In genomic region chr15:67122816-67123215, GRCh38 we compare ENCODE assay signal across 7 cellular contexts. TPM values are rescaled to one million over a fixed set of nuclear protein-coding genes. Genes with fewer than 3 reads are reported as not detected.
DNase-seq lines count a peak whose midpoint lies in the region; ATAC-seq and TF ChIP-seq lines count a peak whose summit lies in the region.
"Not testable (repeated sequence)": the region's sequence is repeated elsewhere in the genome, so short reads cannot be mapped to it uniquely, and the experiment has no call there.

No MANE protein-coding gene starts in this region.

- H3K36me3 ChIP-seq in CD8-positive, alpha-beta memory T cell (ENCODE audit: insufficient read depth, low read length); heart right ventricle: not testable (repeated sequence)
- H3K36me3 ChIP-seq in SJSA1 (peaks cover 11% of the 10 kb centered on the region), osteoblast (ENCODE audit: insufficient read depth, low read length) (peaks cover 46% of the 10 kb centered on the region)

- H2AFZ ChIP-seq in osteoblast (ENCODE audit: low read length), result not testable (repeated sequence)

- H3K9me3 ChIP-seq in CD8-positive, alpha-beta memory T cell (ENCODE audit: low read length); SJSA1 (replicated peaks); heart right ventricle; osteoblast (ENCODE audit: low read depth, low read length): not testable (repeated sequence)

- H3K79me2 ChIP-seq in osteoblast (ENCODE audit: insufficient read depth, low read length), result peaks cover 93% of the 10 kb centered on the region

- H3K4me3 Mint-ChIP-seq in CD8-positive, alpha-beta memory T cell, result peak overlapping the region in 2 of 7 donors; percentile 12 to 28
- peak overlapping the region; percentile 57 for H3K4me3 Mint-ChIP-seq in activated T-helper 17 cell treated with anti-CD3 and anti-CD28 coated beads, Interleukin-2, amount 50 U/mL, for 72 hours
- not testable (repeated sequence) for H3K4me3 Mint-ChIP-seq in stimulated activated naive B cell treated with anti-CD40 and anti-IgM and Interleukin-4, amounts not matched to agents 10 μg/mL and 1 μg/mL and 100 μg/mL, for 72 hours

- H3K4me2 ChIP-seq in osteoblast (ENCODE audit: insufficient read depth, low read length), result not testable (repeated sequence)

- not testable (repeated sequence) for H4K20me1 ChIP-seq in osteoblast (ENCODE audit: insufficient read depth, low read length)

- TF ChIP-seq CTCF in coronary artery (IDR thresholded peaks at IDR 0.05); heart right ventricle (IDR thresholded peaks at IDR 0.05); osteoblast (IDR thresholded peaks at IDR 0.05; ENCODE audit: extremely low read depth, low read depth, low read length): not testable (repeated sequence)

- peaks cover 61% of the 10 kb centered on the region for H3K4me1 ChIP-seq in CD8-positive, alpha-beta memory T cell (ENCODE audit: insufficient read depth, low read length)
- H3K4me1 ChIP-seq in SJSA1 (replicated peaks), result peaks cover 88% of the 10 kb centered on the region
- H3K4me1 ChIP-seq in heart right ventricle, result peaks cover 28 to 98% (median 80%) of the 10 kb centered on the region in 9 donors
- peaks cover 91% of the 10 kb centered on the region for H3K4me1 ChIP-seq in osteoblast (ENCODE audit: insufficient read depth, low read length)

- not testable (repeated sequence) for H3K27me3 ChIP-seq in CD8-positive, alpha-beta memory T cell (ENCODE audit: insufficient read depth, low read length, poor library complexity, severe bottlenecking); SJSA1 (replicated peaks); heart right ventricle; osteoblast (ENCODE audit: insufficient read depth, low read length)

- H3K9me3 Mint-ChIP-seq in CD8-positive, alpha-beta memory T cell; activated T-helper 17 cell treated with anti-CD3 and anti-CD28 coated beads, Interleukin-2, amount 50 U/mL, for 72 hours; stimulated activated naive B cell treated with anti-CD40 and anti-IgM and Interleukin-4, amounts not matched to agents 10 μg/mL and 1 μg/mL and 100 μg/mL, for 72 hours: not testable (repeated sequence)

- CTCF ChIA-PET in CD8-positive, alpha-beta memory T cell (lab: Charles Lee), result interaction anchor here (1.3 to 4.5 kb wide), 4 partner anchors 10 to 56 kb away, joined by 3 to 15 read pairs (median 4); no protein-coding TSS in a partner anchor

- not testable (repeated sequence) for DNase-seq in CD8-positive, alpha-beta memory T cell; SJSA1 (ENCODE audit: low read depth in 1 of 2, low spot score in 2 of 2); coronary artery (ENCODE audit: low spot score); heart right ventricle; osteoblast (ENCODE audit: insufficient read length, low spot score, missing footprints); stimulated activated naive B cell treated with anti-CD40 and anti-IgM and Interleukin-4, amounts not matched to agents 10 μg/mL and 1 μg/mL and 100 μg/mL, for 72 hours

- 83 to 93% methylated on average over 5 of the region's 5 CpGs for WGBS in heart right ventricle, 2 donors

- not testable (repeated sequence) for ATAC-seq in activated T-helper 17 cell treated with anti-CD3 and anti-CD28 coated beads, Interleukin-2, amount 50 U/mL, for 72 hours (replicated peaks); heart right ventricle; stimulated activated naive B cell treated with anti-CD40 and anti-IgM and Interleukin-4, amounts not matched to agents 10 μg/mL and 1 μg/mL and 100 μg/mL, for 72 hours (replicated peaks)

- H3K4me1 Mint-ChIP-seq in CD8-positive, alpha-beta memory T cell, result peaks cover 84 to 98% (median 91%) of the 10 kb centered on the region in 3 donors
- peaks cover 57% of the 10 kb centered on the region for H3K4me1 Mint-ChIP-seq in activated T-helper 17 cell treated with anti-CD3 and anti-CD28 coated beads, Interleukin-2, amount 50 U/mL, for 72 hours
- H3K4me1 Mint-ChIP-seq in stimulated activated naive B cell treated with anti-CD40 and anti-IgM and Interleukin-4, amounts not matched to agents 10 μg/mL and 1 μg/mL and 100 μg/mL, for 72 hours, result peaks cover 69 to 91% of the 10 kb centered on the region in 2 donors

- POLR2A ChIA-PET in CD8-positive, alpha-beta memory T cell (lab: Charles Lee), result interaction anchor here (0.7 to 1.2 kb wide), 4 partner anchors 11 to 146 kb away, joined by 3 to 10 read pairs (median 4); no protein-coding TSS in a partner anchor

- not testable (repeated sequence) for H3K27me3 Mint-ChIP-seq in CD8-positive, alpha-beta memory T cell; activated T-helper 17 cell treated with anti-CD3 and anti-CD28 coated beads, Interleukin-2, amount 50 U/mL, for 72 hours; stimulated activated naive B cell treated with anti-CD40 and anti-IgM and Interleukin-4, amounts not matched to agents 10 μg/mL and 1 μg/mL and 100 μg/mL, for 72 hours

- intact Hi-C loops in heart right ventricle (cut with DNase I), result loop anchor here in 1 of 10 donors (5.0 kb wide), 1 partner anchor 64 kb away; no protein-coding TSS in a partner anchor

- peaks cover 0 to 38% (median 9%) of the 10 kb centered on the region in 3 donors for H3K36me3 Mint-ChIP-seq in CD8-positive, alpha-beta memory T cell
- H3K36me3 Mint-ChIP-seq in activated T-helper 17 cell treated with anti-CD3 and anti-CD28 coated beads, Interleukin-2, amount 50 U/mL, for 72 hours (ENCODE audit: low read depth), result peaks cover 51% of the 10 kb centered on the region
- peaks cover 21 to 26% of the 10 kb centered on the region in 2 donors for H3K36me3 Mint-ChIP-seq in stimulated activated naive B cell treated with anti-CD40 and anti-IgM and Interleukin-4, amounts not matched to agents 10 μg/mL and 1 μg/mL and 100 μg/mL, for 72 hours

- peak overlapping the region; percentile 89 to 100 (median 98) for H3K27ac Mint-ChIP-seq in CD8-positive, alpha-beta memory T cell
- peak overlapping the region; percentile 95 for H3K27ac Mint-ChIP-seq in activated T-helper 17 cell treated with anti-CD3 and anti-CD28 coated beads, Interleukin-2, amount 50 U/mL, for 72 hours
- H3K27ac Mint-ChIP-seq in stimulated activated naive B cell treated with anti-CD40 and anti-IgM and Interleukin-4, amounts not matched to agents 10 μg/mL and 1 μg/mL and 100 μg/mL, for 72 hours, result peak overlapping the region; percentile 100

- not testable (repeated sequence) for H3K27ac ChIP-seq in CD8-positive, alpha-beta memory T cell (ENCODE audit: low read depth, low read length)
- H3K27ac ChIP-seq in SJSA1 (peak overlapping the region; percentile 84), coronary artery (peak overlapping the region; percentile 82 to 96), heart right ventricle (peak overlapping the region in 7 of 10 donors; percentile 87 to 92 (median 88)), osteoblast (ENCODE audit: low read depth, low read length) (peak overlapping the region; percentile 99)

- not testable (repeated sequence) for H3K4me3 ChIP-seq in CD8-positive, alpha-beta memory T cell (ENCODE audit: low read length); SJSA1; coronary artery; heart right ventricle; osteoblast (ENCODE audit: insufficient read depth, low read length)

RNA-seq across cellular contexts. Expression of gene SMAD3, which starts 57.4 kb away (rescaled TPM):
- total RNA-seq in CD8-positive, alpha-beta memory T cell, result 10 to 100 TPM; 30.2 to 34.2 TPM
- polyA plus RNA-seq in CD8-positive, alpha-beta memory T cell, result 31.7 TPM
- 19.5 and 22.0 TPM in 2 replicates for total RNA-seq in SJSA1 (2014; rRNA removed; shearing (Covaris generic))
- total RNA-seq in activated T-helper 17 cell treated with anti-CD3 and anti-CD28 coated beads, Interleukin-2, amount 50 U/mL, for 72 hours, result 10 to 100 TPM; 57.0 to 94.9 TPM
- 10 to 100 TPM; 11.3 to 44.8 (median 15.7) TPM for total RNA-seq in heart right ventricle
- 1 to 10 TPM; 6.2 to 7.8 TPM for polyA plus RNA-seq in heart right ventricle
- total RNA-seq in osteoblast, result 41.8 and 60.1 TPM in 2 replicates
